ENCODE assay signal across 8 cellular contexts in genomic region chr7:16431646-16432424, GRCh38. TPM values are rescaled to one million over a fixed set of nuclear protein-coding genes. Genes with fewer than 3 reads are reported as not detected.
A peak's percentile ranks its signal among the peaks of the same experiment; 100 is the strongest.
DNase-seq lines count a peak whose midpoint lies in the region; ATAC-seq and TF ChIP-seq lines count a peak whose summit lies in the region.

No MANE protein-coding gene starts in this region.

- DNase-seq in Caki2 (ENCODE audit: low read depth): peak; percentile 46
- DNase-seq in HPDE6-E6E7 (ENCODE audit: extremely low spot score): peak; percentile 39
- peak; percentile 40 to 79 for DNase-seq in SJCRH30
- peak; percentile 47 for DNase-seq in fibroblast of mammary gland (ENCODE audit: low read depth)
- DNase-seq in trophoblast cell: peak; percentile 9 to 59
- no peak for DNase-seq in 8988T
- no peak for DNase-seq in NCI-H2029 (lab: John Stamatoyannopoulos, UW)

- H3K79me2 ChIP-seq in trophoblast cell (ENCODE audit: control insufficient read depth, insufficient read depth, low read length, poor library complexity): no peaks in the 10 kb centered on the region

- H4K91ac ChIP-seq in trophoblast cell (ENCODE audit: low read depth, low read length): no peak overlapping the region

- H3K4me1 ChIP-seq in SJCRH30 (peaks cover 5% of the 10 kb centered on the region), trophoblast cell (ENCODE audit: control insufficient read depth in 1 of 2, insufficient read depth in 2 of 2, low read length in 2 of 2) (no peaks in the 10 kb centered on the region)

- ATAC-seq in GM18868 (IDR thresholded peaks at IDR 0.05; ENCODE audit: unreplicated experiment): peak; percentile 72

- no peak overlapping the region for H3K14ac ChIP-seq in trophoblast cell (ENCODE audit: low read length)

- no peak overlapping the region for H2AK5ac ChIP-seq in trophoblast cell (ENCODE audit: low read length)

- in situ Hi-C loops in Caki2 (cut with HindIII; ENCODE audit: low pct_unique_long_range_greater_than_20kb, low sequenced_read_pairs): no loop called here

- no CpG with 5 or more reads among the region's 2 CpGs for WGBS in trophoblast cell (ENCODE audit: extremely low coverage, insufficient coverage, insufficient read length)

- H3K36me3 ChIP-seq in SJCRH30: no peaks in the 10 kb centered on the region
- H3K36me3 ChIP-seq in trophoblast cell (ENCODE audit: control insufficient read depth in 1 of 2, insufficient read depth in 2 of 2, low read length in 2 of 2): no peaks in the 10 kb centered on the region

- H4K8ac ChIP-seq in trophoblast cell (ENCODE audit: low read depth, low read length): no peak overlapping the region

- no peak overlapping the region for H2BK120ac ChIP-seq in trophoblast cell (ENCODE audit: insufficient read depth, low read length, poor library complexity)

- H3K4ac ChIP-seq in trophoblast cell (ENCODE audit: low read depth, low read length): no peak overlapping the region

- no peak overlapping the region for H3K4me2 ChIP-seq in trophoblast cell (ENCODE audit: low read length)

- H3K27ac ChIP-seq in SJCRH30: no peak overlapping the region
- no peak overlapping the region for H3K27ac ChIP-seq in trophoblast cell (ENCODE audit: low read depth, low read length)

- no peak overlapping the region for H2AFZ ChIP-seq in trophoblast cell (ENCODE audit: insufficient read depth, low read length, poor library complexity)

- no peak overlapping the region for H2BK5ac ChIP-seq in trophoblast cell (ENCODE audit: low read depth, low read length, poor library complexity)

- no peaks in the 10 kb centered on the region for H3K79me1 ChIP-seq in trophoblast cell (ENCODE audit: low read length)

- peak; percentile 42 for TF ChIP-seq CTCF in fibroblast of mammary gland (conservative IDR thresholded peaks at IDR 0.05; ENCODE audit: control insufficient read depth, insufficient read depth, low read depth, low read length)

- H2BK12ac ChIP-seq in trophoblast cell (ENCODE audit: low read length): no peak overlapping the region

- H3K18ac ChIP-seq in trophoblast cell (ENCODE audit: low read length): no peak overlapping the region

- no peak overlapping the region for H3K9ac ChIP-seq in trophoblast cell (ENCODE audit: low read length)

- H3K27me3 ChIP-seq in SJCRH30: no peaks in the 10 kb centered on the region
- no peaks in the 10 kb centered on the region for H3K27me3 ChIP-seq in trophoblast cell (ENCODE audit: insufficient read depth, low read length)

- H3K23ac ChIP-seq in trophoblast cell (ENCODE audit: low read length): no peak overlapping the region

- H4K12ac ChIP-seq in trophoblast cell (ENCODE audit: low read depth, low read length): no peak overlapping the region

- H3K9me3 ChIP-seq in SJCRH30 (replicated peaks) (no peaks in the 10 kb centered on the region), trophoblast cell (ENCODE audit: insufficient read depth, low read depth, low read length) (no peaks in the 10 kb centered on the region)

- H3K4me3 ChIP-seq in SJCRH30 (no peak overlapping the region), fibroblast of mammary gland (ENCODE audit: control insufficient read depth, low read depth, low read length) (no peak overlapping the region), trophoblast cell (ENCODE audit: low read depth, low read length) (no peak overlapping the region)

RNA-seq across cellular contexts. Expression of gene CRPPA, which starts 10.5 kb away (rescaled TPM):
- 1.2 and 2.0 TPM in 2 replicates for total RNA-seq in Caki2 (2014; rRNA removed; shearing (Covaris generic); ENCODE audit: low replicate concordance)
- 8.8 and 9.3 TPM in 2 replicates for total RNA-seq in SJCRH30 (2014; rRNA removed; shearing (Covaris generic))
- polyA plus RNA-seq in trophoblast cell (2013): 0.75 and 0.94 TPM in 2 replicates

RNA-seq across cellular contexts. Expression of gene SOSTDC1, which starts 33.7 kb away (rescaled TPM):
- total RNA-seq in Caki2 (2014; rRNA removed; shearing (Covaris generic); ENCODE audit: low replicate concordance): 0.26 TPM in 1 of 2 replicates, not detected in the other
- 6.2 and 7.3 TPM in 2 replicates for total RNA-seq in SJCRH30 (2014; rRNA removed; shearing (Covaris generic))
- polyA plus RNA-seq in trophoblast cell (2013): 0.08 and 0.15 TPM in 2 replicates

Comparison
In these comparisons a context has a peak if more than half of its experiments do, and no peak if none do; other contexts are left out.
1. DNase-seq: peak in Caki2 (single experiment), HPDE6-E6E7 (single experiment), SJCRH30 (2 of 2), fibroblast of mammary gland (single experiment) and trophoblast cell (2 of 2); none in 8988T (single experiment) and NCI-H2029 (single experiment).